ENCODE assay signal across 18 cellular contexts in genomic region chr20:38214871-38215788, GRCh38. TPM values are rescaled to one million over a fixed set of nuclear protein-coding genes. Genes with fewer than 3 reads are reported as not detected.
DNase-seq lines count a peak whose midpoint lies in the region; ATAC-seq, FAIRE-seq and TF ChIP-seq lines count a peak whose summit lies in the region.
"Had no signal": no experiment of that assay in that cellular context is flagged by ENCODE, and none has a peak within 500 bp of the region (broad histone marks: within the 10 kb centered on the region; RNA-seq: fewer than 3 reads in every experiment).

No MANE protein-coding gene starts in this region.

- no peak overlapping the region for H3K4me3 Mint-ChIP-seq in type B pancreatic cell
- H3K4me3 Mint-ChIP-seq: activated CD4-positive, alpha-beta T cell treated with anti-CD3 and anti-CD28 coated beads, Interleukin-2, amount 10 ng/mL, durations not matched to agents 24 days and 14 days; activated naive CD8-positive, alpha-beta T cell treated with anti-CD3 and anti-CD28 coated beads for 36 hours had no signal

- POLR2A ChIA-PET in HepG2 (lab: Yijun Ruan, JAX) = no interaction called here

- peaks cover 23% of the 10 kb centered on the region for H3K4me1 Mint-ChIP-seq in type B pancreatic cell (ENCODE audit: unreplicated experiment)
- H3K4me1 Mint-ChIP-seq: activated CD4-positive, alpha-beta T cell treated with anti-CD3 and anti-CD28 coated beads, Interleukin-2, amount 10 ng/mL, durations not matched to agents 24 days and 14 days; activated naive CD8-positive, alpha-beta T cell treated with anti-CD3 and anti-CD28 coated beads for 36 hours had no signal

- TF ChIP-seq POLR2A in HepG2 (IDR thresholded peaks at IDR 0.05; ENCODE audit: insufficient read depth in 1 of 2, low read depth in 2 of 2, low read length in 2 of 2) (no peak), right lobe of liver (IDR thresholded peaks at IDR 0.05) (no peak)

- no TSS peak for BruUV-seq in HepG2 (replicated peaks; lab: Mats Ljungman, UMichigan)

- H3K9me3 ChIP-seq in HepG2 (ENCODE audit: low read length) (no peaks in the 10 kb centered on the region), right lobe of liver (no peaks in the 10 kb centered on the region)
- H3K9me3 ChIP-seq: SJSA1 had no signal

- H3K36me3 ChIP-seq in HepG2 (replicated peaks in 1 of 2; ENCODE audit: control insufficient read depth in 1 of 2, insufficient read depth in 2 of 2, low read length in 2 of 2) (no peaks in the 10 kb centered on the region), right lobe of liver (no peaks in the 10 kb centered on the region)
- H3K36me3 ChIP-seq: SJSA1 had no signal

- 32% methylated on average over 27 of the region's 27 CpGs for WGBS in HepG2 (ENCODE audit: low lambda C conversion rate)
- 78% methylated on average over 26 of the region's 27 CpGs for WGBS in right lobe of liver (ENCODE audit: insufficient coverage, low coverage, low lambda C conversion rate, missing lambda C conversion rate)

- no peak for TF ChIP-seq RAD21 in HepG2 (CRISPR knock-in tag; IDR thresholded peaks at IDR 0.05)

- H3K4me3 ChIP-seq in HepG2 (replicated peaks in 1 of 3; ENCODE audit: insufficient read depth in 1 of 3, low read depth in 2 of 3, low read length in 3 of 3) (no peak overlapping the region), right lobe of liver (no peak overlapping the region), astrocyte of the cerebellum (ENCODE audit: low read depth, low read length) (no peak overlapping the region)
- H3K4me3 ChIP-seq: SJSA1 had no signal

- TF ChIP-seq EP300 in HepG2 (IDR thresholded peaks at IDR 0.05; ENCODE audit: low read depth in 2 of 2, low read length in 2 of 2) = no peak
- TF ChIP-seq EP300 in HepG2 (CRISPR knock-in tag; IDR thresholded peaks at IDR 0.05; ENCODE audit: borderline replicate concordance) = no peak

- peak; percentile 71 for ATAC-seq in HepG2
- no peak for ATAC-seq in right lobe of liver
- ATAC-seq in HG03520 (IDR thresholded peaks at IDR 0.05; ENCODE audit: unreplicated experiment) = no peak

- H3K9me3 Mint-ChIP-seq in type B pancreatic cell = no peaks in the 10 kb centered on the region
- H3K9me3 Mint-ChIP-seq: activated CD4-positive, alpha-beta T cell treated with anti-CD3 and anti-CD28 coated beads, Interleukin-2, amount 10 ng/mL, durations not matched to agents 24 days and 14 days; activated naive CD8-positive, alpha-beta T cell treated with anti-CD3 and anti-CD28 coated beads for 36 hours had no signal

- peak; percentile 36 for FAIRE-seq in HepG2 (lab: Jason Lieb, UNC)
- FAIRE-seq: GM18507 had no signal

- no peaks in the 10 kb centered on the region for H3K79me2 ChIP-seq in HepG2 (ENCODE audit: insufficient read depth, low read length)
- H3K79me2 ChIP-seq: parathyroid adenoma had no signal

- DNase-seq in HepG2 (ENCODE audit: low spot score) (no peak), right lobe of liver (no peak), astrocyte of the cerebellum (ENCODE audit: low read depth) (no peak), islet precursor cell (peak; percentile 54), type B pancreatic cell (ENCODE audit: extremely low spot score, unreplicated experiment) (no peak), DMS 273 treated with DMSO at 0.1 percent for 48 hours (lab: John Stamatoyannopoulos, UW) (no peak), substantia nigra (lab: John Stamatoyannopoulos, UW) (no peak)
- DNase-seq: activated CD4-positive, alpha-beta T cell treated with anti-CD3 and anti-CD28 coated beads, Interleukin-2, amount 10 ng/mL, durations not matched to agents 24 days and 14 days; activated naive CD8-positive, alpha-beta T cell treated with anti-CD3 and anti-CD28 coated beads for 36 hours; central memory CD4-positive, alpha-beta T cell; Karpas-422; NCI-H1436; stimulated activated CD4-positive, alpha-beta T cell treated with anti-CD3 and anti-CD28 coated beads, Interleukin-15, amount 100 ng/mL, for 24 hours had no signal

- no peak overlapping the region for H3K4me2 ChIP-seq in HepG2 (ENCODE audit: low read depth, low read length)

- CTCF ChIA-PET in HepG2 (lab: Yijun Ruan, JAX; ENCODE audit: low intra/inter-chr PET ratio, low total read pairs) = no interaction called here

- H4K20me1 ChIP-seq in HepG2 (ENCODE audit: insufficient read depth, low read length) = no peaks in the 10 kb centered on the region

- no peak overlapping the region for H3K9ac ChIP-seq in HepG2 (ENCODE audit: insufficient read depth, low read depth, low read length)
- H3K9ac ChIP-seq: parathyroid adenoma had no signal

- TF ChIP-seq CTCF in HepG2 (CRISPR knock-in tag; IDR thresholded peaks at IDR 0.05) (no peak), right lobe of liver (IDR thresholded peaks at IDR 0.05) (no peak), astrocyte of the cerebellum (IDR thresholded peaks at IDR 0.05; ENCODE audit: low read depth, low read length, missing control alignments) (peak; percentile 32), type B pancreatic cell (conservative IDR thresholded peaks at IDR 0.05) (peak; percentile 67)

- intact Hi-C loops in HepG2 (cut with micrococcal nuclease; ENCODE audit: unreplicated experiment) = no loop called here
- intact Hi-C loops in right lobe of liver (cut with DNase I) = loop anchor here in 1 of 2 donors (5.0 kb wide), 1 partner anchor 38 kb away; no protein-coding TSS in a partner anchor

- no peaks in the 10 kb centered on the region for H3K27me3 Mint-ChIP-seq in type B pancreatic cell
- H3K27me3 Mint-ChIP-seq: activated CD4-positive, alpha-beta T cell treated with anti-CD3 and anti-CD28 coated beads, Interleukin-2, amount 10 ng/mL, durations not matched to agents 24 days and 14 days; activated naive CD8-positive, alpha-beta T cell treated with anti-CD3 and anti-CD28 coated beads for 36 hours had no signal

- in situ Hi-C loops in HepG2 (cut with HindIII; ENCODE audit: extremely low pct_ligation_motif_present, low pct_unique_long_range_greater_than_20kb) = loop anchor here (25.0 kb wide), 1 partner anchor 653 kb away; no protein-coding TSS in a partner anchor
- in situ Hi-C loops in astrocyte of the cerebellum (cut with HindIII; ENCODE audit: low sequenced_read_pairs) = no loop called here

- no peak overlapping the region for H2AFZ ChIP-seq in HepG2 (ENCODE audit: low read length)
- H2AFZ ChIP-seq: parathyroid adenoma had no signal

- no peak overlapping the region for H3K27ac ChIP-seq in HepG2 (ENCODE audit: extremely low read length, insufficient read depth, low read length)
- H3K27ac ChIP-seq in right lobe of liver = no peak overlapping the region
- no peak overlapping the region for H3K27ac ChIP-seq in substantia nigra (ENCODE audit: low read depth, low read length, poor library complexity, severe bottlenecking)
- H3K27ac ChIP-seq: HL-60, parathyroid adenoma, SJSA1 had no signal

- H3K27me3 ChIP-seq in HepG2 (ENCODE audit: control insufficient read depth in 1 of 2, insufficient read depth in 2 of 2, low read length in 2 of 2) (peaks cover 9 to 48% of the 10 kb centered on the region in 2 experiments; a peak in 4 of 5 replicates), right lobe of liver (no peaks in the 10 kb centered on the region)
- H3K27me3 ChIP-seq: SJSA1 had no signal

- H3K27ac Mint-ChIP-seq in type B pancreatic cell = no peak overlapping the region
- H3K27ac Mint-ChIP-seq: activated CD4-positive, alpha-beta T cell treated with anti-CD3 and anti-CD28 coated beads, Interleukin-2, amount 10 ng/mL, durations not matched to agents 24 days and 14 days; activated naive CD8-positive, alpha-beta T cell treated with anti-CD3 and anti-CD28 coated beads for 36 hours had no signal

- no peaks in the 10 kb centered on the region for H3K36me3 Mint-ChIP-seq in type B pancreatic cell
- H3K36me3 Mint-ChIP-seq: activated naive CD8-positive, alpha-beta T cell treated with anti-CD3 and anti-CD28 coated beads for 36 hours had no signal

- H3K4me1 ChIP-seq in HepG2 (ENCODE audit: insufficient read depth, low read length) (peaks cover 16% of the 10 kb centered on the region; the same call in 1 of the 2 replicates), right lobe of liver (no peaks in the 10 kb centered on the region)
- H3K4me1 ChIP-seq: parathyroid adenoma had no signal

RNA-seq across cellular contexts. Expression of gene KIAA1755, which starts 45.4 kb away (rescaled TPM):
- total RNA-seq in HepG2 (2016; rRNA removed; fragmentation: Illumina TruSeq; extraction: Trizol) (0.04 and 0.07 TPM in 2 replicates), right lobe of liver (1 to 10 TPM in 4 of 6 experiments, under 1 TPM in 2; 0.06 to 2.7 (median 1.5) TPM), type B pancreatic cell (ENCODE audit: low replicate concordance) (4.7 TPM in 1 of 2 replicates, not detected in the other)
- total RNA-seq in HepG2 (2016; cell fraction: cytosol; rRNA removed; fragmentation: Illumina TruSeq; extraction: Trizol; ENCODE audit: low read depth) = not detected in 2 replicates
- total RNA-seq in HepG2 (2016; cell fraction: insoluble cytoplasmic fraction; rRNA removed; fragmentation: Illumina TruSeq; extraction: Trizol) = not detected in 2 replicates
- not detected in 2 replicates for total RNA-seq in HepG2 (2016; cell fraction: membrane; rRNA removed; fragmentation: Illumina TruSeq; extraction: Trizol)
- total RNA-seq in HepG2 (2016; cell fraction: nucleus; rRNA removed; fragmentation: Illumina TruSeq; extraction: Trizol) = not detected in 2 replicates
- not detected in 2 replicates for polyA plus RNA-seq in HepG2 (2011; rRNA removed)
- not detected in 2 replicates for polyA plus RNA-seq in HepG2 (2011; cell fraction: cytosol; rRNA removed)
- not detected in 2 replicates for polyA plus RNA-seq in HepG2 (2011; cell fraction: nucleus; rRNA removed)
- not detected in 2 replicates for polyA plus RNA-seq in HepG2 (2012)
- not detected in 2 replicates for polyA plus RNA-seq in HepG2 (2016; cell fraction: cytosol; fragmentation: Illumina TruSeq; extraction: Trizol; ENCODE audit: low read depth)
- not detected in 2 replicates for polyA plus RNA-seq in HepG2 (2016; cell fraction: insoluble cytoplasmic fraction; fragmentation: Illumina TruSeq; extraction: Trizol; ENCODE audit: low read depth)
- polyA plus RNA-seq in HepG2 (2016; cell fraction: membrane; fragmentation: Illumina TruSeq; extraction: Trizol; ENCODE audit: low read depth) = not detected in 2 replicates
- not detected in 2 replicates for polyA plus RNA-seq in HepG2 (2016; cell fraction: nucleus; fragmentation: Illumina TruSeq; extraction: Trizol; ENCODE audit: insufficient read depth, low read depth)
- 0.02 TPM in 1 of 2 replicates, not detected in the other for polyA minus RNA-seq in HepG2 (2011; rRNA and poly(A)+ RNA removed; ENCODE audit: low replicate concordance)
- polyA minus RNA-seq in HepG2 (2011; cell fraction: cytosol; rRNA and poly(A)+ RNA removed) = not detected in 2 replicates
- polyA minus RNA-seq in HepG2 (2011; cell fraction: nucleus; rRNA and poly(A)+ RNA removed) = not detected in 2 replicates
- total RNA-seq: activated CD4-positive, alpha-beta T cell treated with anti-CD3 and anti-CD28 coated beads, Interleukin-2, amount 10 ng/mL, durations not matched to agents 24 days and 14 days; activated naive CD8-positive, alpha-beta T cell treated with anti-CD3 and anti-CD28 coated beads for 36 hours had no signal

RNA-seq across cellular contexts. Expression of gene TGM2, which starts 50.1 kb away (rescaled TPM):
- total RNA-seq in HepG2 (2016; rRNA removed; fragmentation: Illumina TruSeq; extraction: Trizol) (4.2 and 4.5 TPM in 2 replicates), right lobe of liver (100 to 1,000 TPM; 135 to 940 (median 474) TPM), type B pancreatic cell (ENCODE audit: low replicate concordance) (28.6 and 31.7 TPM in 2 replicates)
- total RNA-seq in HepG2 (2016; cell fraction: cytosol; rRNA removed; fragmentation: Illumina TruSeq; extraction: Trizol; ENCODE audit: low read depth) = 0.61 and 0.88 TPM in 2 replicates
- total RNA-seq in HepG2 (2016; cell fraction: insoluble cytoplasmic fraction; rRNA removed; fragmentation: Illumina TruSeq; extraction: Trizol) = 3.3 and 4.3 TPM in 2 replicates
- 2.1 and 2.3 TPM in 2 replicates for total RNA-seq in HepG2 (2016; cell fraction: membrane; rRNA removed; fragmentation: Illumina TruSeq; extraction: Trizol)
- total RNA-seq in HepG2 (2016; cell fraction: nucleus; rRNA removed; fragmentation: Illumina TruSeq; extraction: Trizol) = 4.3 and 4.5 TPM in 2 replicates
- polyA plus RNA-seq in HepG2 (2011; rRNA removed) = 46.4 and 52.3 TPM in 2 replicates
- 39.7 and 45.8 TPM in 2 replicates for polyA plus RNA-seq in HepG2 (2011; cell fraction: cytosol; rRNA removed)
- polyA plus RNA-seq in HepG2 (2011; cell fraction: nucleus; rRNA removed) = 48.4 and 54.8 TPM in 2 replicates
- polyA plus RNA-seq in HepG2 (2012) = 14.4 and 32.4 TPM in 2 replicates
- 1.5 and 1.8 TPM in 2 replicates for polyA plus RNA-seq in HepG2 (2016; cell fraction: cytosol; fragmentation: Illumina TruSeq; extraction: Trizol; ENCODE audit: low read depth)
- 5.3 and 7.5 TPM in 2 replicates for polyA plus RNA-seq in HepG2 (2016; cell fraction: insoluble cytoplasmic fraction; fragmentation: Illumina TruSeq; extraction: Trizol; ENCODE audit: low read depth)
- 2.5 TPM in 2 replicates for polyA plus RNA-seq in HepG2 (2016; cell fraction: membrane; fragmentation: Illumina TruSeq; extraction: Trizol; ENCODE audit: low read depth)
- 7.7 and 9.8 TPM in 2 replicates for polyA plus RNA-seq in HepG2 (2016; cell fraction: nucleus; fragmentation: Illumina TruSeq; extraction: Trizol; ENCODE audit: insufficient read depth, low read depth)
- 39.1 and 112 TPM in 2 replicates for polyA minus RNA-seq in HepG2 (2011; rRNA and poly(A)+ RNA removed; ENCODE audit: low replicate concordance)
- 43.5 and 48.8 TPM in 2 replicates for polyA minus RNA-seq in HepG2 (2011; cell fraction: cytosol; rRNA and poly(A)+ RNA removed)
- 26.7 and 32.2 TPM in 2 replicates for polyA minus RNA-seq in HepG2 (2011; cell fraction: nucleus; rRNA and poly(A)+ RNA removed)
- total RNA-seq: activated naive CD8-positive, alpha-beta T cell treated with anti-CD3 and anti-CD28 coated beads for 36 hours had no signal

Comparison
In these comparisons a context has a peak if more than half of its experiments do, and no peak if none do; other contexts are left out.
1. CTCF ChIP-seq: peak in astrocyte of the cerebellum (single experiment) and type B pancreatic cell (single experiment); none in HepG2 (single experiment) and right lobe of liver (0 of 4).